Comparison of ENCODE assay signal across 1 cellular context in genomic region chr10:29110172-29110571, GRCh38.
TF ChIP-seq lines count a peak whose summit lies in the region.

No MANE protein-coding gene starts in this region.

TF ChIP-seq in HepG2, 621 proteins besides CTCF, POLR2A, EP300 and RAD21:
- TF ChIP-seq ASH2L (IDR thresholded peaks at IDR 0.05; ENCODE audit: insufficient read length, low read depth, low read length) (no peak), GATAD2A (CRISPR knock-in tag; IDR thresholded peaks at IDR 0.05) (no peak), ZSCAN21 (CRISPR knock-in tag; IDR thresholded peaks at IDR 0.05; ENCODE audit: borderline replicate concordance) (no peak), ZSCAN5A (CRISPR knock-in tag; IDR thresholded peaks at IDR 0.05; ENCODE audit: borderline replicate concordance) (no peak)
TF ChIP-seq in HepG2: peak in this region for 0.
